ENCODE assay signal across 2 cellular contexts in genomic region chr9:109791747-109792146, GRCh38.
TF ChIP-seq lines count a peak whose summit lies in the region.

No MANE protein-coding gene starts in this region.

TF ChIP-seq in SK-N-SH, 30 proteins besides CTCF, POLR2A, EP300 and RAD21 (continued from another document):
- TF ChIP-seq USF1 (IDR thresholded peaks at IDR 0.05; ENCODE audit: borderline replicate concordance, low read depth) (no peak), FOXM1 (IDR thresholded peaks at IDR 0.05; ENCODE audit: low read depth) (no peak), IRF3 (IDR thresholded peaks at IDR 0.05; ENCODE audit: low read depth, low read length) (no peak), RCOR1 (IDR thresholded peaks at IDR 0.05; ENCODE audit: low read length) (no peak)

TF ChIP-seq in SK-N-SH treated with all-trans-retinoic acid at 6 μM for 48 hours, 23 proteins besides CTCF, POLR2A, EP300 and RAD21:
- no peak for TF ChIP-seq TSHZ2 (CRISPR knock-in tag; IDR thresholded peaks at IDR 0.05)
- TF ChIP-seq CSRNP3 (CRISPR knock-in tag; IDR thresholded peaks at IDR 0.05): no peak
- no peak for TF ChIP-seq PATZ1 (CRISPR knock-in tag; IDR thresholded peaks at IDR 0.05; ENCODE audit: borderline replicate concordance)
- no peak for TF ChIP-seq GLIS3 (CRISPR knock-in tag; IDR thresholded peaks at IDR 0.05)
- TF ChIP-seq ZNF8 (CRISPR knock-in tag; IDR thresholded peaks at IDR 0.05): no peak
- TF ChIP-seq ARNTL (CRISPR knock-in tag; IDR thresholded peaks at IDR 0.05; ENCODE audit: borderline replicate concordance, low read depth): no peak
- TF ChIP-seq ZNF70 (CRISPR knock-in tag; IDR thresholded peaks at IDR 0.05): no peak
TF ChIP-seq in SK-N-SH treated with all-trans-retinoic acid at 6 μM for 48 hours: peak in this region for 0.
